17 cellular contexts compared by ENCODE assay signal in the genomic region with DNA sequence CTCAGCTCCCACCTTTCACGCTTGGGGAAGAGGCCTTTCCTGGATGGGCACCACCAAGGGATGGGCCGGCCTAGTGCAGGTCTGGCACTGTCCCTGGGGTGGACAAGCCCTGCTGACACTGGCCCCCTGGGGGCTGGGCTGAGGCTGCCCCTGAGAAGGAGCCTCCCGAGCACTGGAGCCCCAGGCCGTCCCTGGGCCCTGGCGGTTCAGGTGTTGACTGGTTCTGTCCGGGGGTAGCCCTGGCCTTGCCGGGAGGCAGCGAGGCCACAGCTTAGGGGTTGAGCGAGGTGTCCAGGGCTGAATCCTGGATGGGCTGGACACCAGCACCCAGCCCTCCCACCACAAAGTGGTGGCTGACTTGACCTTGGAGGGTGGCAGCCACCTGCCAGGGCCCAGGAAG. TPM values are rescaled to one million over a fixed set of nuclear protein-coding genes. Genes with fewer than 3 reads are reported as not detected.
"Had no signal": no experiment of that assay in that cellular context is flagged by ENCODE, and none has a peak within 500 bp of the region (broad histone marks: within the 10 kb centered on the region; RNA-seq: fewer than 3 reads in every experiment).

No MANE protein-coding gene starts in this region.

- DNase-seq: activated CD4-positive, alpha-beta T cell treated with anti-CD3 and anti-CD28 coated beads, Interleukin-2, amount 50 U/mL, for 1 hour; activated gamma-delta T cell; activated naive CD8-positive, alpha-beta T cell treated with anti-CD3 and anti-CD28 coated beads for 36 hours; activated T-cell treated with anti-CD3 and anti-CD28 coated beads, Interleukin-2, amount 50 U/mL, for 1 hour; amygdala; effector CD8-positive, alpha-beta T cell; foreskin keratinocyte; lower lobe of right lung; stimulated activated CD4-positive, alpha-beta T cell treated with anti-CD3 and anti-CD28 coated beads, Interleukin-2, amount 100 ng/mL, for 48 hours had no signal

- H3K4me3 Mint-ChIP-seq: activated naive CD8-positive, alpha-beta T cell treated with anti-CD3 and anti-CD28 coated beads for 36 hours; brain; central memory CD8-positive, alpha-beta T cell; mesothelial cell of epicardium; neural crest cell; stimulated activated memory B cell treated with anti-CD40 and anti-IgM and Interleukin-4, amounts not matched to agents 10 μg/mL and 1 μg/mL and 100 μg/mL, for 72 hours had no signal

- H3K4me1 Mint-ChIP-seq: central memory CD8-positive, alpha-beta T cell; mesothelial cell of epicardium; neural crest cell had no signal

- ATAC-seq: foreskin keratinocyte; lower lobe of right lung; stimulated activated memory B cell treated with anti-CD40 and anti-IgM and Interleukin-4, amounts not matched to agents 10 μg/mL and 1 μg/mL and 100 μg/mL, for 72 hours had no signal

- H3K36me3 ChIP-seq: lower lobe of right lung, ovary, tibial nerve had no signal

- H3K4me1 ChIP-seq: foreskin keratinocyte, lower lobe of right lung had no signal

- H3K27me3 Mint-ChIP-seq: brain; central memory CD8-positive, alpha-beta T cell; stimulated activated memory B cell treated with anti-CD40 and anti-IgM and Interleukin-4, amounts not matched to agents 10 μg/mL and 1 μg/mL and 100 μg/mL, for 72 hours had no signal

- H3K36me3 Mint-ChIP-seq: activated naive CD8-positive, alpha-beta T cell treated with anti-CD3 and anti-CD28 coated beads for 36 hours; brain; stimulated activated memory B cell treated with anti-CD40 and anti-IgM and Interleukin-4, amounts not matched to agents 10 μg/mL and 1 μg/mL and 100 μg/mL, for 72 hours had no signal

- H3K27ac ChIP-seq: foreskin keratinocyte, lower lobe of right lung, ovary had no signal

- H3K4me3 ChIP-seq: lower lobe of right lung, ovary, tibial nerve had no signal

- H3K27ac Mint-ChIP-seq: activated naive CD8-positive, alpha-beta T cell treated with anti-CD3 and anti-CD28 coated beads for 36 hours; brain; mesothelial cell of epicardium; stimulated activated memory B cell treated with anti-CD40 and anti-IgM and Interleukin-4, amounts not matched to agents 10 μg/mL and 1 μg/mL and 100 μg/mL, for 72 hours had no signal

- H3K9me3 Mint-ChIP-seq: activated naive CD8-positive, alpha-beta T cell treated with anti-CD3 and anti-CD28 coated beads for 36 hours; central memory CD8-positive, alpha-beta T cell; neural crest cell; stimulated activated memory B cell treated with anti-CD40 and anti-IgM and Interleukin-4, amounts not matched to agents 10 μg/mL and 1 μg/mL and 100 μg/mL, for 72 hours had no signal

- H3K9me3 ChIP-seq: lower lobe of right lung, ovary, tibial nerve had no signal

- H3K27me3 ChIP-seq: foreskin keratinocyte, ovary had no signal

RNA-seq across cellular contexts. Expression of a gene that starts 49.7 kb away (rescaled TPM):
- total RNA-seq: activated CD8-positive, alpha-beta memory T cell treated with anti-CD3 and anti-CD28 coated beads for 36 hours; activated naive CD8-positive, alpha-beta T cell treated with anti-CD3 and anti-CD28 coated beads for 36 hours; foreskin keratinocyte; lower lobe of right lung; mesothelial cell of epicardium; neural crest cell; ovary; tibial nerve had no signal
